Comparison of ENCODE assay signal across 8 cellular contexts in genomic region chr19:55305491-55305890, GRCh38. TPM values are rescaled to one million over a fixed set of nuclear protein-coding genes. Genes with fewer than 3 reads are reported as not detected.
DNase-seq lines count a peak whose midpoint lies in the region; ATAC-seq, FAIRE-seq and TF ChIP-seq lines count a peak whose summit lies in the region.

No MANE protein-coding gene starts in this region.

- H3K9ac ChIP-seq in HepG2 (ENCODE audit: insufficient read depth, low read depth, low read length): no peak overlapping the region

- WGBS in heart right ventricle, 2 donors: 86 to 90% methylated on average over 9 of the region's 9 CpGs
- WGBS in HepG2 (ENCODE audit: low lambda C conversion rate): 51% methylated on average over 9 of the region's 9 CpGs

- H3K27ac ChIP-seq in heart right ventricle: no peak overlapping the region
- no peak overlapping the region for H3K27ac ChIP-seq in Peyer's patch
- H3K27ac ChIP-seq in HepG2 (ENCODE audit: extremely low read length, insufficient read depth, low read length): no peak overlapping the region
- H3K27ac ChIP-seq in uterus: no peak overlapping the region

- POLR2A ChIA-PET in HepG2 (lab: Yijun Ruan, JAX): no interaction called here

- H3K79me2 ChIP-seq in HepG2 (ENCODE audit: insufficient read depth, low read length): no peaks in the 10 kb centered on the region

- H3K36me3 ChIP-seq in heart right ventricle (peaks cover 0 to 52% (median 0%) of the 10 kb centered on the region in 9 donors), Peyer's patch (no peaks in the 10 kb centered on the region), HepG2 (replicated peaks in 1 of 2; ENCODE audit: control insufficient read depth in 1 of 2, insufficient read depth in 2 of 2, low read length in 2 of 2) (no peaks in the 10 kb centered on the region), uterus (no peaks in the 10 kb centered on the region)

- H3K9me3 Mint-ChIP-seq in HFFc6: no peaks in the 10 kb centered on the region

- DNase-seq in heart right ventricle (peak in 1 of 2 donors; percentile 40), Right ventricle myocardium inferior (ENCODE audit: missing footprints) (no peak), Peyer's patch (peak in 2 of 3 donors; percentile 36 to 63), HepG2 (ENCODE audit: low spot score) (no peak), uterus (peak; percentile 31 to 46), HFFc6 (no peak)
- DNase-seq in activated T-helper 9 cell treated with anti-CD3 and anti-CD28 coated beads, Interleukin-2, amount 50 U/mL, for 16 hours (ENCODE audit: low read depth): peak; percentile 24

- no peak overlapping the region; the same call in 1 of the 2 replicates for H3K27ac Mint-ChIP-seq in HFFc6

- CTCF ChIA-PET in HepG2 (lab: Yijun Ruan, JAX; ENCODE audit: low intra/inter-chr PET ratio, low total read pairs): no interaction called here

- TF ChIP-seq POLR2A in Peyer's patch (IDR thresholded peaks at IDR 0.05): no peak
- no peak for TF ChIP-seq POLR2A in HepG2 (IDR thresholded peaks at IDR 0.05; ENCODE audit: insufficient read depth in 1 of 2, low read depth in 2 of 2, low read length in 2 of 2)
- TF ChIP-seq POLR2A in uterus (IDR thresholded peaks at IDR 0.05): no peak

- H3K27me3 Mint-ChIP-seq in HFFc6 (ENCODE audit: insufficient read depth): no peaks in the 10 kb centered on the region; the same call in 1 of the 2 replicates

- no peaks in the 10 kb centered on the region for H4K20me1 ChIP-seq in HepG2 (ENCODE audit: insufficient read depth, low read length)

- intact Hi-C loops in heart right ventricle (cut with DNase I): loop anchor here in 4 of 10 donors (5.0 to 10.0 kb wide), 3 partner anchors 67 to 109 kb away; partner anchors contain the start of genes RPL28 (in 2 of the 4), TMEM238 (in 2 of the 4) and IL11 (in 1 of the 4)
- intact Hi-C loops in Right ventricle myocardium inferior (cut with DNase I): loop anchor here (10.0 kb wide), 1 partner anchor 109 kb away; no protein-coding TSS in a partner anchor
- intact Hi-C loops in HepG2 (cut with micrococcal nuclease; ENCODE audit: unreplicated experiment): no loop called here
- intact Hi-C loops in uterus (cut with DNase I; ENCODE audit: low total_unique reads): no loop called here

- peak in 6 of 8 donors; percentile 52 to 73 (median 68) for ATAC-seq in heart right ventricle
- ATAC-seq in Right ventricle myocardium inferior: no peak
- ATAC-seq in HepG2: peak; percentile 51
- no peak for ATAC-seq in GM21825 (IDR thresholded peaks at IDR 0.05; ENCODE audit: unreplicated experiment)

- H3K27me3 ChIP-seq in heart right ventricle (no peaks in the 10 kb centered on the region), Peyer's patch (no peaks in the 10 kb centered on the region), HepG2 (ENCODE audit: control insufficient read depth in 1 of 2, insufficient read depth in 2 of 2, low read length in 2 of 2) (peaks cover 0 to 11% of the 10 kb centered on the region in 2 experiments; a peak in 2 of 5 replicates), uterus (no peaks in the 10 kb centered on the region)

- in situ Hi-C loops in HepG2 (cut with HindIII; ENCODE audit: extremely low pct_ligation_motif_present, low pct_unique_long_range_greater_than_20kb): no loop called here

- TF ChIP-seq CTCF in heart right ventricle (IDR thresholded peaks at IDR 0.05) (no peak), Peyer's patch (IDR thresholded peaks at IDR 0.05) (no peak), HepG2 (CRISPR knock-in tag; IDR thresholded peaks at IDR 0.05) (no peak), uterus (IDR thresholded peaks at IDR 0.05) (peak in 1 of 4 experiments; percentile 6), HFFc6 (IDR thresholded peaks at IDR 0.05) (no peak)

- 0 out of 2 replicates have a peak, but pooled peaks cover 7% of the 10 kb centered on the region for H3K4me1 Mint-ChIP-seq in HFFc6 (ENCODE audit: low read depth)

- H3K36me3 Mint-ChIP-seq in HFFc6 (ENCODE audit: low read depth): peaks cover 16% of the 10 kb centered on the region; the same call in 1 of the 2 replicates

- H3K9me3 ChIP-seq in heart right ventricle (peaks cover 0 to 6% (median 0%) of the 10 kb centered on the region in 11 donors), Peyer's patch (no peaks in the 10 kb centered on the region), HepG2 (ENCODE audit: low read length) (no peaks in the 10 kb centered on the region), uterus (no peaks in the 10 kb centered on the region)

- H3K4me1 ChIP-seq in heart right ventricle: peaks cover 0 to 9% (median 3%) of the 10 kb centered on the region in 9 donors
- peaks cover 0 to 8% (median 0%) of the 10 kb centered on the region in 4 donors for H3K4me1 ChIP-seq in Peyer's patch
- peaks cover 28% of the 10 kb centered on the region for H3K4me1 ChIP-seq in HepG2 (ENCODE audit: insufficient read depth, low read length)
- H3K4me1 ChIP-seq in uterus: peaks cover 0 to 5% of the 10 kb centered on the region in 2 donors

- no peak for TF ChIP-seq RAD21 in HepG2 (CRISPR knock-in tag; IDR thresholded peaks at IDR 0.05)

- no peak overlapping the region for H3K4me2 ChIP-seq in HepG2 (ENCODE audit: low read depth, low read length)

- FAIRE-seq in HepG2 (lab: Jason Lieb, UNC): no peak

- no peak overlapping the region for H3K4me3 ChIP-seq in heart right ventricle
- H3K4me3 ChIP-seq in Peyer's patch: no peak overlapping the region
- no peak overlapping the region for H3K4me3 ChIP-seq in HepG2 (replicated peaks in 1 of 3; ENCODE audit: insufficient read depth in 1 of 3, low read depth in 2 of 3, low read length in 3 of 3)
- H3K4me3 ChIP-seq in uterus: no peak overlapping the region

- no TSS peak for BruUV-seq in HepG2 (replicated peaks; lab: Mats Ljungman, UMichigan)

- H2AFZ ChIP-seq in HepG2 (ENCODE audit: low read length): no peak overlapping the region

- no peak for TF ChIP-seq EP300 in HepG2 (IDR thresholded peaks at IDR 0.05; ENCODE audit: low read depth in 2 of 2, low read length in 2 of 2)
- TF ChIP-seq EP300 in HepG2 (CRISPR knock-in tag; IDR thresholded peaks at IDR 0.05; ENCODE audit: borderline replicate concordance): no peak

- no peak overlapping the region for H3K4me3 Mint-ChIP-seq in HFFc6

RNA-seq across cellular contexts. Expression of gene TMEM150B, which starts 19.6 kb away (rescaled TPM):
- total RNA-seq in heart right ventricle: 1 to 10 TPM in 3 of 10 donors, under 1 TPM in 4, not detected in 3; 0.41 to 6.5 (median 0.75) TPM
- under 1 TPM in 1 of 2 donors, not detected in 1; 0.38 TPM for polyA plus RNA-seq in heart right ventricle
- 1.2 TPM for total RNA-seq in Right ventricle myocardium inferior
- total RNA-seq in Peyer's patch: 100 to 1,000 TPM in 3 of 4 donors, 10 to 100 TPM in 1; 26.4 to 235 (median 199) TPM
- 0.74 and 1.3 TPM in 2 replicates for total RNA-seq in HepG2 (2016; rRNA removed; fragmentation: Illumina TruSeq; extraction: Trizol)
- 0.79 and 1.0 TPM in 2 replicates for total RNA-seq in HepG2 (2016; cell fraction: cytosol; rRNA removed; fragmentation: Illumina TruSeq; extraction: Trizol; ENCODE audit: low read depth)
- 0.70 and 1.0 TPM in 2 replicates for total RNA-seq in HepG2 (2016; cell fraction: insoluble cytoplasmic fraction; rRNA removed; fragmentation: Illumina TruSeq; extraction: Trizol)
- 0.62 and 0.77 TPM in 2 replicates for total RNA-seq in HepG2 (2016; cell fraction: membrane; rRNA removed; fragmentation: Illumina TruSeq; extraction: Trizol)
- 0.84 and 1.5 TPM in 2 replicates for total RNA-seq in HepG2 (2016; cell fraction: nucleus; rRNA removed; fragmentation: Illumina TruSeq; extraction: Trizol)
- polyA plus RNA-seq in HepG2 (2011; rRNA removed): 1.8 and 2.9 TPM in 2 replicates
- polyA plus RNA-seq in HepG2 (2011; cell fraction: cytosol; rRNA removed): 2.4 and 2.5 TPM in 2 replicates
- 6.2 and 7.0 TPM in 2 replicates for polyA plus RNA-seq in HepG2 (2011; cell fraction: nucleus; rRNA removed)
- polyA plus RNA-seq in HepG2 (2012): 3.3 and 3.4 TPM in 2 replicates
- polyA plus RNA-seq in HepG2 (2016; cell fraction: cytosol; fragmentation: Illumina TruSeq; extraction: Trizol; ENCODE audit: low read depth): 0.33 and 0.50 TPM in 2 replicates
- polyA plus RNA-seq in HepG2 (2016; cell fraction: insoluble cytoplasmic fraction; fragmentation: Illumina TruSeq; extraction: Trizol; ENCODE audit: low read depth): 0.37 and 0.74 TPM in 2 replicates
- 0.28 and 1.2 TPM in 2 replicates for polyA plus RNA-seq in HepG2 (2016; cell fraction: membrane; fragmentation: Illumina TruSeq; extraction: Trizol; ENCODE audit: low read depth)
- polyA plus RNA-seq in HepG2 (2016; cell fraction: nucleus; fragmentation: Illumina TruSeq; extraction: Trizol; ENCODE audit: insufficient read depth, low read depth): 1.7 and 1.9 TPM in 2 replicates
- polyA minus RNA-seq in HepG2 (2011; rRNA and poly(A)+ RNA removed; ENCODE audit: low replicate concordance): 5.1 TPM in 1 of 2 replicates, not detected in the other
- polyA minus RNA-seq in HepG2 (2011; cell fraction: cytosol; rRNA and poly(A)+ RNA removed): 1.9 and 2.7 TPM in 2 replicates
- 1.4 and 1.5 TPM in 2 replicates for polyA minus RNA-seq in HepG2 (2011; cell fraction: nucleus; rRNA and poly(A)+ RNA removed)
- 1 to 10 TPM in 1 of 4 donors, not detected in 3; 2.6 TPM for total RNA-seq in uterus
- not detected for total RNA-seq in HFFc6 (2021; fragmentation: NEBNext Ultra II Directional; extraction: Animal tissue kit (Norgen Biotek cat#: 25700))

RNA-seq across cellular contexts. Expression of gene BRSK1, which starts 21.7 kb away (rescaled TPM):
- total RNA-seq in heart right ventricle (10 to 100 TPM in 2 of 10 donors, 1 to 10 TPM in 8; 2.3 to 12.6 (median 4.1) TPM), Right ventricle myocardium inferior (2.4 TPM), Peyer's patch (1 to 10 TPM in 3 of 4 donors, under 1 TPM in 1; 0.35 to 6.6 (median 3.0) TPM), HepG2 (2016; rRNA removed; fragmentation: Illumina TruSeq; extraction: Trizol) (0.18 TPM in 1 of 2 replicates, not detected in the other), uterus (10 to 100 TPM in 2 of 4 donors, 1 to 10 TPM in 1, not detected in 1; 4.1 to 17.1 (median 12.0) TPM)
- polyA plus RNA-seq in heart right ventricle (1 to 10 TPM; 1.8 to 2.0 TPM), HepG2 (2011; rRNA removed) (1.2 and 1.9 TPM in 2 replicates)
- total RNA-seq in HepG2 (2016; cell fraction: cytosol; rRNA removed; fragmentation: Illumina TruSeq; extraction: Trizol; ENCODE audit: low read depth): not detected in 2 replicates
- 0.19 TPM in 1 of 2 replicates, not detected in the other for total RNA-seq in HepG2 (2016; cell fraction: insoluble cytoplasmic fraction; rRNA removed; fragmentation: Illumina TruSeq; extraction: Trizol)
- 0.10 and 0.25 TPM in 2 replicates for total RNA-seq in HepG2 (2016; cell fraction: membrane; rRNA removed; fragmentation: Illumina TruSeq; extraction: Trizol)
- total RNA-seq in HepG2 (2016; cell fraction: nucleus; rRNA removed; fragmentation: Illumina TruSeq; extraction: Trizol): 0.60 TPM in 1 of 2 replicates, not detected in the other
- polyA plus RNA-seq in HepG2 (2011; cell fraction: cytosol; rRNA removed): 0.75 and 1.1 TPM in 2 replicates
- polyA plus RNA-seq in HepG2 (2011; cell fraction: nucleus; rRNA removed): 8.1 and 12.7 TPM in 2 replicates
- polyA plus RNA-seq in HepG2 (2012): 0.74 and 1.1 TPM in 2 replicates
- 0.14 and 0.17 TPM in 2 replicates for polyA plus RNA-seq in HepG2 (2016; cell fraction: cytosol; fragmentation: Illumina TruSeq; extraction: Trizol; ENCODE audit: low read depth)
- 0.20 and 0.44 TPM in 2 replicates for polyA plus RNA-seq in HepG2 (2016; cell fraction: insoluble cytoplasmic fraction; fragmentation: Illumina TruSeq; extraction: Trizol; ENCODE audit: low read depth)
- polyA plus RNA-seq in HepG2 (2016; cell fraction: membrane; fragmentation: Illumina TruSeq; extraction: Trizol; ENCODE audit: low read depth): 0.09 and 0.25 TPM in 2 replicates
- polyA plus RNA-seq in HepG2 (2016; cell fraction: nucleus; fragmentation: Illumina TruSeq; extraction: Trizol; ENCODE audit: insufficient read depth, low read depth): 0.68 and 0.79 TPM in 2 replicates
- 0.72 and 1.3 TPM in 2 replicates for polyA minus RNA-seq in HepG2 (2011; rRNA and poly(A)+ RNA removed; ENCODE audit: low replicate concordance)
- not detected in 2 replicates for polyA minus RNA-seq in HepG2 (2011; cell fraction: cytosol; rRNA and poly(A)+ RNA removed)
- polyA minus RNA-seq in HepG2 (2011; cell fraction: nucleus; rRNA and poly(A)+ RNA removed): 1.0 and 1.2 TPM in 2 replicates
- 10 to 100 TPM; 10.9 to 12.0 (median 11.3) TPM for total RNA-seq in HFFc6 (2021; fragmentation: NEBNext Ultra II Directional; extraction: Animal tissue kit (Norgen Biotek cat#: 25700))

RNA-seq across cellular contexts. Expression of gene HSPBP1, which starts 25.6 kb away (rescaled TPM):
- 10 to 100 TPM; 26.7 to 41.6 (median 31.6) TPM for total RNA-seq in heart right ventricle
- polyA plus RNA-seq in heart right ventricle: 10 to 100 TPM; 54.2 to 83.7 TPM
- total RNA-seq in Right ventricle myocardium inferior: 30.2 TPM
- total RNA-seq in Peyer's patch: 10 to 100 TPM; 14.4 to 38.0 (median 25.6) TPM
- 33.7 and 35.9 TPM in 2 replicates for total RNA-seq in HepG2 (2016; rRNA removed; fragmentation: Illumina TruSeq; extraction: Trizol)
- 3.9 TPM in 2 replicates for total RNA-seq in HepG2 (2016; cell fraction: cytosol; rRNA removed; fragmentation: Illumina TruSeq; extraction: Trizol; ENCODE audit: low read depth)
- 32.9 and 34.5 TPM in 2 replicates for total RNA-seq in HepG2 (2016; cell fraction: insoluble cytoplasmic fraction; rRNA removed; fragmentation: Illumina TruSeq; extraction: Trizol)
- 8.1 and 8.5 TPM in 2 replicates for total RNA-seq in HepG2 (2016; cell fraction: membrane; rRNA removed; fragmentation: Illumina TruSeq; extraction: Trizol)
- 14.3 and 15.8 TPM in 2 replicates for total RNA-seq in HepG2 (2016; cell fraction: nucleus; rRNA removed; fragmentation: Illumina TruSeq; extraction: Trizol)
- polyA plus RNA-seq in HepG2 (2011; rRNA removed): 22.3 and 25.7 TPM in 2 replicates
- 19.2 and 35.4 TPM in 2 replicates for polyA plus RNA-seq in HepG2 (2011; cell fraction: cytosol; rRNA removed)
- 19.5 and 22.1 TPM in 2 replicates for polyA plus RNA-seq in HepG2 (2011; cell fraction: nucleus; rRNA removed)
- polyA plus RNA-seq in HepG2 (2012): 14.9 and 21.2 TPM in 2 replicates
- polyA plus RNA-seq in HepG2 (2016; cell fraction: cytosol; fragmentation: Illumina TruSeq; extraction: Trizol; ENCODE audit: low read depth): 5.6 and 5.7 TPM in 2 replicates
- polyA plus RNA-seq in HepG2 (2016; cell fraction: insoluble cytoplasmic fraction; fragmentation: Illumina TruSeq; extraction: Trizol; ENCODE audit: low read depth): 53.4 and 56.0 TPM in 2 replicates
- polyA plus RNA-seq in HepG2 (2016; cell fraction: membrane; fragmentation: Illumina TruSeq; extraction: Trizol; ENCODE audit: low read depth): 8.9 and 9.7 TPM in 2 replicates
- 26.8 and 27.6 TPM in 2 replicates for polyA plus RNA-seq in HepG2 (2016; cell fraction: nucleus; fragmentation: Illumina TruSeq; extraction: Trizol; ENCODE audit: insufficient read depth, low read depth)
- 33.2 and 42.3 TPM in 2 replicates for polyA minus RNA-seq in HepG2 (2011; rRNA and poly(A)+ RNA removed; ENCODE audit: low replicate concordance)
- polyA minus RNA-seq in HepG2 (2011; cell fraction: cytosol; rRNA and poly(A)+ RNA removed): 15.9 and 23.8 TPM in 2 replicates
- 4.6 and 6.1 TPM in 2 replicates for polyA minus RNA-seq in HepG2 (2011; cell fraction: nucleus; rRNA and poly(A)+ RNA removed)
- total RNA-seq in uterus: 10 to 100 TPM in 3 of 4 donors, 1 to 10 TPM in 1; 1.3 to 37.4 (median 25.6) TPM
- total RNA-seq in HFFc6 (2021; fragmentation: NEBNext Ultra II Directional; extraction: Animal tissue kit (Norgen Biotek cat#: 25700)): 10 to 100 TPM; 37.5 to 43.1 (median 42.5) TPM

RNA-seq across cellular contexts. Expression of gene KMT5C, which starts 34.2 kb away (rescaled TPM):
- total RNA-seq in heart right ventricle (1 to 10 TPM; 4.0 to 9.2 (median 6.9) TPM), Right ventricle myocardium inferior (6.2 TPM), Peyer's patch (10 to 100 TPM; 14.4 to 45.6 (median 43.9) TPM), HepG2 (2016; rRNA removed; fragmentation: Illumina TruSeq; extraction: Trizol) (2.1 and 5.5 TPM in 2 replicates), uterus (10 to 100 TPM; 12.4 to 65.6 (median 15.9) TPM)
- polyA plus RNA-seq in heart right ventricle (10 to 100 TPM in 1 of 2 donors, 1 to 10 TPM in 1; 4.7 to 12.4 TPM), HepG2 (2011; rRNA removed) (9.0 and 11.8 TPM in 2 replicates)
- total RNA-seq in HepG2 (2016; cell fraction: cytosol; rRNA removed; fragmentation: Illumina TruSeq; extraction: Trizol; ENCODE audit: low read depth): 1.8 and 2.2 TPM in 2 replicates
- 1.8 and 4.7 TPM in 2 replicates for total RNA-seq in HepG2 (2016; cell fraction: insoluble cytoplasmic fraction; rRNA removed; fragmentation: Illumina TruSeq; extraction: Trizol)
- 3.9 and 4.5 TPM in 2 replicates for total RNA-seq in HepG2 (2016; cell fraction: membrane; rRNA removed; fragmentation: Illumina TruSeq; extraction: Trizol)
- 5.3 and 6.2 TPM in 2 replicates for total RNA-seq in HepG2 (2016; cell fraction: nucleus; rRNA removed; fragmentation: Illumina TruSeq; extraction: Trizol)
- 6.6 and 8.7 TPM in 2 replicates for polyA plus RNA-seq in HepG2 (2011; cell fraction: cytosol; rRNA removed)
- polyA plus RNA-seq in HepG2 (2011; cell fraction: nucleus; rRNA removed): 46.8 and 58.8 TPM in 2 replicates
- polyA plus RNA-seq in HepG2 (2012): 10.0 and 13.2 TPM in 2 replicates
- 1.3 and 1.4 TPM in 2 replicates for polyA plus RNA-seq in HepG2 (2016; cell fraction: cytosol; fragmentation: Illumina TruSeq; extraction: Trizol; ENCODE audit: low read depth)
- polyA plus RNA-seq in HepG2 (2016; cell fraction: insoluble cytoplasmic fraction; fragmentation: Illumina TruSeq; extraction: Trizol; ENCODE audit: low read depth): 2.6 and 4.4 TPM in 2 replicates
- 2.5 and 3.8 TPM in 2 replicates for polyA plus RNA-seq in HepG2 (2016; cell fraction: membrane; fragmentation: Illumina TruSeq; extraction: Trizol; ENCODE audit: low read depth)
- polyA plus RNA-seq in HepG2 (2016; cell fraction: nucleus; fragmentation: Illumina TruSeq; extraction: Trizol; ENCODE audit: insufficient read depth, low read depth): 14.7 and 16.2 TPM in 2 replicates
- polyA minus RNA-seq in HepG2 (2011; rRNA and poly(A)+ RNA removed; ENCODE audit: low replicate concordance): 9.0 and 17.8 TPM in 2 replicates
- polyA minus RNA-seq in HepG2 (2011; cell fraction: cytosol; rRNA and poly(A)+ RNA removed): 4.7 and 5.3 TPM in 2 replicates
- 7.0 and 12.1 TPM in 2 replicates for polyA minus RNA-seq in HepG2 (2011; cell fraction: nucleus; rRNA and poly(A)+ RNA removed)
- total RNA-seq in HFFc6 (2021; fragmentation: NEBNext Ultra II Directional; extraction: Animal tissue kit (Norgen Biotek cat#: 25700)): 1 to 10 TPM; 3.8 to 6.2 (median 4.4) TPM

RNA-seq across cellular contexts. Expression of gene PPP6R1, which starts 46.7 kb away (rescaled TPM):
- 10 to 100 TPM; 31.1 to 51.3 (median 39.0) TPM for total RNA-seq in heart right ventricle
- polyA plus RNA-seq in heart right ventricle: 10 to 100 TPM; 36.8 to 38.0 TPM
- 39.5 TPM for total RNA-seq in Right ventricle myocardium inferior
- 100 to 1,000 TPM in 2 of 4 donors, 10 to 100 TPM in 2; 71.2 to 123 (median 94.8) TPM for total RNA-seq in Peyer's patch
- total RNA-seq in HepG2 (2016; rRNA removed; fragmentation: Illumina TruSeq; extraction: Trizol): 23.0 and 25.8 TPM in 2 replicates
- 6.5 and 7.1 TPM in 2 replicates for total RNA-seq in HepG2 (2016; cell fraction: cytosol; rRNA removed; fragmentation: Illumina TruSeq; extraction: Trizol; ENCODE audit: low read depth)
- 18.2 and 27.7 TPM in 2 replicates for total RNA-seq in HepG2 (2016; cell fraction: insoluble cytoplasmic fraction; rRNA removed; fragmentation: Illumina TruSeq; extraction: Trizol)
- total RNA-seq in HepG2 (2016; cell fraction: membrane; rRNA removed; fragmentation: Illumina TruSeq; extraction: Trizol): 22.9 and 23.1 TPM in 2 replicates
- total RNA-seq in HepG2 (2016; cell fraction: nucleus; rRNA removed; fragmentation: Illumina TruSeq; extraction: Trizol): 20.2 and 25.1 TPM in 2 replicates
- 54.0 and 75.7 TPM in 2 replicates for polyA plus RNA-seq in HepG2 (2011; rRNA removed)
- polyA plus RNA-seq in HepG2 (2011; cell fraction: cytosol; rRNA removed): 44.7 and 48.8 TPM in 2 replicates
- polyA plus RNA-seq in HepG2 (2011; cell fraction: nucleus; rRNA removed): 190 and 211 TPM in 2 replicates
- polyA plus RNA-seq in HepG2 (2012): 51.7 and 56.8 TPM in 2 replicates
- polyA plus RNA-seq in HepG2 (2016; cell fraction: cytosol; fragmentation: Illumina TruSeq; extraction: Trizol; ENCODE audit: low read depth): 8.4 and 9.7 TPM in 2 replicates
- polyA plus RNA-seq in HepG2 (2016; cell fraction: insoluble cytoplasmic fraction; fragmentation: Illumina TruSeq; extraction: Trizol; ENCODE audit: low read depth): 27.5 and 36.1 TPM in 2 replicates
- polyA plus RNA-seq in HepG2 (2016; cell fraction: membrane; fragmentation: Illumina TruSeq; extraction: Trizol; ENCODE audit: low read depth): 20.6 and 23.5 TPM in 2 replicates
- polyA plus RNA-seq in HepG2 (2016; cell fraction: nucleus; fragmentation: Illumina TruSeq; extraction: Trizol; ENCODE audit: insufficient read depth, low read depth): 73.4 and 77.9 TPM in 2 replicates
- polyA minus RNA-seq in HepG2 (2011; rRNA and poly(A)+ RNA removed; ENCODE audit: low replicate concordance): 112 and 140 TPM in 2 replicates
- polyA minus RNA-seq in HepG2 (2011; cell fraction: cytosol; rRNA and poly(A)+ RNA removed): 48.9 and 57.3 TPM in 2 replicates
- polyA minus RNA-seq in HepG2 (2011; cell fraction: nucleus; rRNA and poly(A)+ RNA removed): 48.9 and 67.0 TPM in 2 replicates
- total RNA-seq in uterus: 10 to 100 TPM in 2 of 4 donors, 1 to 10 TPM in 2; 5.6 to 70.4 (median 16.3) TPM
- total RNA-seq in HFFc6 (2021; fragmentation: NEBNext Ultra II Directional; extraction: Animal tissue kit (Norgen Biotek cat#: 25700)): 10 to 100 TPM; 85.8 to 93.7 (median 88.9) TPM

Comparison
In these comparisons a context has a peak if more than half of its experiments do, and no peak if none do; other contexts are left out.
1. ATAC-seq: peak in heart right ventricle (6 of 8) and HepG2 (single experiment); none in Right ventricle myocardium inferior (single experiment) and GM21825 (single experiment).
2. DNase-seq: peak in Peyer's patch (2 of 3), activated T-helper 9 cell treated with anti-CD3 and anti-CD28 coated beads, Interleukin-2, amount 50 U/mL, for 16 hours (single experiment) and uterus (2 of 2); none in Right ventricle myocardium inferior (single experiment), HepG2 (single experiment) and HFFc6 (single experiment).